ENCODE assay signal across 16 cellular contexts in the genomic region with DNA sequence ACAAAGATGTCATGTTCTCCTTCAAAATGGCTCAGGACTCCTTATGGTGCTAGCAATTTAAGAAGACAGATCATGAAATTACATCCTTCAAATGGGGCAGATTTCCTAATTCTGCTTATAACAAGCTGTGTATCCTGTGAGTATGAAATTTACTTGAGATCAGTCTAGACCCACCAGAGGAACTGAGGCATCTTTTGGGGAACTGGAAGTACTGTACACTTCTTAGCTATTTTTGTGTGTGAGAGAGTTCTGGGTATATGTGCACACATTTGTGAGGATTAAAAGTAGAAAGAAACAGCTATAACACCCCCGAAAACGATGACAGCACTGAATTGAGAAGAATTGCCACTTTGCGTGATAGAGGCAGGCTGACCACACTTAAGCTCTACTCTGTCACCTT.
DNase-seq lines count a peak whose midpoint lies in the region; ATAC-seq and TF ChIP-seq lines count a peak whose summit lies in the region.
"Had no signal": no experiment of that assay in that cellular context is flagged by ENCODE, and none has a peak within 500 bp of the region (broad histone marks: within the 10 kb centered on the region; RNA-seq: fewer than 3 reads in every experiment).

No MANE protein-coding gene starts in this region.

- H3K18ac ChIP-seq in H9 (ENCODE audit: insufficient read length, low read depth, low read length), result no peak overlapping the region

- H3K27me3 ChIP-seq in H9 (ENCODE audit: insufficient read depth, low read length), result no peaks in the 10 kb centered on the region
- no peaks in the 10 kb centered on the region for H3K27me3 ChIP-seq in smooth muscle cell (ENCODE audit: low read depth)
- H3K27me3 ChIP-seq: BLaER1 treated with 17β-estradiol and CSF1 and Interleukin-3, amounts not matched to agents 10 nM and 100 nM; thyroid gland had no signal

- H2BK120ac ChIP-seq in H9 (ENCODE audit: low read depth, low read length, poor library complexity, severe bottlenecking), result no peak overlapping the region

- H3F3A ChIP-seq in smooth muscle cell (ENCODE audit: low read depth), result no peaks in the 10 kb centered on the region

- peaks cover 0 to 6% (median 4%) of the 10 kb centered on the region in 3 experiments; a peak in 3 of 7 replicates for H3K36me3 Mint-ChIP-seq in H9 (ENCODE audit: insufficient read depth in 1 of 3, low read depth in 3 of 3)
- H3K36me3 Mint-ChIP-seq in progenitor cell of endocrine pancreas (ENCODE audit: insufficient read depth), result peaks cover 7% of the 10 kb centered on the region

- peak overlapping the region; percentile 53 for H2BK5ac ChIP-seq in H9 (ENCODE audit: insufficient read length, low read length)

- no peak overlapping the region for H2BK15ac ChIP-seq in H9 (ENCODE audit: low read depth, low read length)

- H3K27ac Mint-ChIP-seq in H9 (no peak overlapping the region), progenitor cell of endocrine pancreas (peak overlapping the region; percentile 39)
- H3K27ac Mint-ChIP-seq: activated CD4-positive, alpha-beta memory T cell treated with anti-CD3 and anti-CD28 coated beads, Interleukin-2, amount 10 ng/mL, durations not matched to agents 7 days and 5 days had no signal

- no peak overlapping the region for H3K9ac ChIP-seq in H9 (ENCODE audit: extremely low read depth, insufficient read length, low read length)
- no peak overlapping the region for H3K9ac ChIP-seq in smooth muscle cell (ENCODE audit: low read depth)
- H3K9ac ChIP-seq: BLaER1 treated with 17β-estradiol and CSF1 and Interleukin-3, amounts not matched to agents 10 nM and 100 nM had no signal

- H3K4me1 Mint-ChIP-seq in H9, result peaks cover 12 to 14% of the 10 kb centered on the region in 2 experiments
- peaks cover 15% of the 10 kb centered on the region for H3K4me1 Mint-ChIP-seq in progenitor cell of endocrine pancreas (ENCODE audit: low read depth)

- H3K9me3 ChIP-seq in H9 (ENCODE audit: control insufficient read depth, low read depth, low read length) (no peaks in the 10 kb centered on the region), smooth muscle cell (replicated peaks; ENCODE audit: low read depth) (no peaks in the 10 kb centered on the region)
- H3K9me3 ChIP-seq: BLaER1 treated with 17β-estradiol and CSF1 and Interleukin-3, amounts not matched to agents 10 nM and 100 nM; thyroid gland had no signal

- no peaks in the 10 kb centered on the region for H4K20me1 ChIP-seq in H9 (ENCODE audit: control insufficient read depth, insufficient read depth, insufficient read length)
- H4K20me1 ChIP-seq in smooth muscle cell (ENCODE audit: low read depth), result no peaks in the 10 kb centered on the region
- H4K20me1 ChIP-seq: BLaER1 treated with 17β-estradiol and CSF1 and Interleukin-3, amounts not matched to agents 10 nM and 100 nM had no signal

- no peaks in the 10 kb centered on the region for H3K36me3 ChIP-seq in smooth muscle cell (ENCODE audit: low read depth)
- H3K36me3 ChIP-seq: BLaER1 treated with 17β-estradiol and CSF1 and Interleukin-3, amounts not matched to agents 10 nM and 100 nM; thyroid gland had no signal

- H4K5ac ChIP-seq in H9 (ENCODE audit: insufficient read length, low read depth, low read length), result no peak overlapping the region

- H3K4ac ChIP-seq in H9 (ENCODE audit: low read depth, low read length), result no peak overlapping the region

- ATAC-seq in GM19043 (IDR thresholded peaks at IDR 0.05; ENCODE audit: low read depth, unreplicated experiment) (peak; percentile 38), HG03521 (IDR thresholded peaks at IDR 0.05; ENCODE audit: unreplicated experiment) (peak; percentile 51), HG02970 (IDR thresholded peaks at IDR 0.05; ENCODE audit: low FRiP score, unreplicated experiment) (no peak)
- ATAC-seq: SK-N-SH treated with all-trans-retinoic acid at 6 μM for 48 hours had no signal

- no peak overlapping the region for H2BK20ac ChIP-seq in H9 (ENCODE audit: low read depth, low read length, poor library complexity, severe bottlenecking)

- H3K23ac ChIP-seq in H9 (ENCODE audit: insufficient read length, low read depth, low read length), result no peak overlapping the region

- H3K4me2 ChIP-seq in H9 (ENCODE audit: insufficient read depth, insufficient read length, low read length) (no peak overlapping the region), smooth muscle cell (no peak overlapping the region)
- H3K4me2 ChIP-seq: BLaER1 treated with 17β-estradiol and CSF1 and Interleukin-3, amounts not matched to agents 10 nM and 100 nM had no signal

- no peaks in the 10 kb centered on the region for H3K79me1 ChIP-seq in H9 (ENCODE audit: insufficient read depth, low read depth, low read length, poor library complexity, severe bottlenecking)

- no peak overlapping the region for H4K8ac ChIP-seq in H9 (replicated peaks; ENCODE audit: insufficient read length, low read depth, low read length)

- H3K56ac ChIP-seq in H9 (ENCODE audit: insufficient read length, low read depth, low read length), result no peak overlapping the region

- no peak for TF ChIP-seq CTCF in H9 (conservative IDR thresholded peaks at IDR 0.05)
- no peak for TF ChIP-seq CTCF in progenitor cell of endocrine pancreas (IDR thresholded peaks at IDR 0.05; ENCODE audit: unreplicated experiment)
- TF ChIP-seq CTCF in smooth muscle cell (IDR thresholded peaks at IDR 0.05; ENCODE audit: borderline replicate concordance, insufficient read depth, poor library complexity, severe bottlenecking), result no peak

- no peaks in the 10 kb centered on the region for H3K79me2 ChIP-seq in H9 (ENCODE audit: insufficient read depth, low read length)
- no peaks in the 10 kb centered on the region for H3K79me2 ChIP-seq in smooth muscle cell (ENCODE audit: low read depth)

- no peaks in the 10 kb centered on the region for H3K23me2 ChIP-seq in H9 (ENCODE audit: insufficient read length, low read depth, low read length, poor library complexity, severe bottlenecking)

- H2BK12ac ChIP-seq in H9 (ENCODE audit: insufficient read length, low read depth, low read length), result no peak overlapping the region

- no peak overlapping the region for H3K27ac ChIP-seq in H9 (ENCODE audit: insufficient read length, low read depth, low read length)
- no peak overlapping the region for H3K27ac ChIP-seq in smooth muscle cell (ENCODE audit: low read depth)
- H3K27ac ChIP-seq: BLaER1 treated with 17β-estradiol and CSF1 and Interleukin-3, amounts not matched to agents 10 nM and 100 nM; thyroid gland had no signal

- H2AFZ ChIP-seq in H9 (ENCODE audit: low read length) (no peak overlapping the region), smooth muscle cell (ENCODE audit: low read depth) (no peak overlapping the region)

- H3K4me3 ChIP-seq in smooth muscle cell, result no peak overlapping the region
- H3K4me3 ChIP-seq: BLaER1 treated with 17β-estradiol and CSF1 and Interleukin-3, amounts not matched to agents 10 nM and 100 nM; thyroid gland had no signal

- H3T11ph ChIP-seq in H9 (ENCODE audit: low read length), result no peak overlapping the region

- H3K14ac ChIP-seq in H9 (ENCODE audit: insufficient read depth, low read length), result no peak overlapping the region

- no CpG with 5 or more reads among the region's 3 CpGs for whole genome bisulfite sequencing in H9 (ENCODE audit: extremely low coverage, insufficient read length, low lambda C conversion rate)
- WGBS in smooth muscle cell (ENCODE audit: low lambda C conversion rate), result 94% methylated on average over 3 of the region's 3 CpGs

- H3K4me1 ChIP-seq in H9 (ENCODE audit: insufficient read depth, low read length) (peaks cover 3% of the 10 kb centered on the region; the same call in 1 of the 2 replicates), smooth muscle cell (ENCODE audit: low read depth) (no peaks in the 10 kb centered on the region)
- H3K4me1 ChIP-seq: thyroid gland had no signal

- H3K9me3 Mint-ChIP-seq in H9 (no peaks in the 10 kb centered on the region), progenitor cell of endocrine pancreas (ENCODE audit: low read depth) (no peaks in the 10 kb centered on the region)
- H3K9me3 Mint-ChIP-seq: activated CD4-positive, alpha-beta memory T cell treated with anti-CD3 and anti-CD28 coated beads, Interleukin-2, amount 10 ng/mL, durations not matched to agents 7 days and 5 days had no signal

- H2AK5ac ChIP-seq in H9 (ENCODE audit: insufficient read length, low read length), result no peak overlapping the region

- no peak for DNase-seq in H9
- no peak for DNase-seq in progenitor cell of endocrine pancreas (ENCODE audit: low spot score, unreplicated experiment)
- DNase-seq in RPMI8226, result no peak
- DNase-seq in smooth muscle cell (lab: John Stamatoyannopoulos, UW; ENCODE audit: unreplicated experiment), result no peak
- DNase-seq in NCI-H1436 treated with DMSO at 0.1 percent for 48 hours (lab: John Stamatoyannopoulos, UW), result no peak
- DNase-seq: activated CD4-positive, alpha-beta memory T cell treated with anti-CD3 and anti-CD28 coated beads, Interleukin-2, amount 10 ng/mL, durations not matched to agents 7 days and 5 days; kidney; NCI-H1930; NCI-H510A; stimulated activated CD4-positive, alpha-beta T cell treated with anti-CD3 and anti-CD28 coated beads, Interleukin-4, amount 100 ng/mL, for 24 hours; thyroid gland had no signal

- H3K27me3 Mint-ChIP-seq in H9 (ENCODE audit: low read depth) (no peaks in the 10 kb centered on the region), progenitor cell of endocrine pancreas (no peaks in the 10 kb centered on the region)
- H3K27me3 Mint-ChIP-seq: activated CD4-positive, alpha-beta memory T cell treated with anti-CD3 and anti-CD28 coated beads, Interleukin-2, amount 10 ng/mL, durations not matched to agents 7 days and 5 days had no signal

- H4K91ac ChIP-seq in H9 (ENCODE audit: insufficient read length, low read depth, low read length), result no peak overlapping the region

- no peak overlapping the region for H3K4me3 Mint-ChIP-seq in H9
- H3K4me3 Mint-ChIP-seq in progenitor cell of endocrine pancreas (ENCODE audit: low read depth), result no peak overlapping the region
- H3K4me3 Mint-ChIP-seq: activated CD4-positive, alpha-beta memory T cell treated with anti-CD3 and anti-CD28 coated beads, Interleukin-2, amount 10 ng/mL, durations not matched to agents 7 days and 5 days had no signal
